ENCODE assay signal across 25 cellular contexts in genomic region chr10:124460144-124460543, GRCh38. TPM values are rescaled to one million over a fixed set of nuclear protein-coding genes. Genes with fewer than 3 reads are reported as not detected.
DNase-seq lines count a peak whose midpoint lies in the region; ATAC-seq and TF ChIP-seq lines count a peak whose summit lies in the region.
"Had no signal": no experiment of that assay in that cellular context is flagged by ENCODE, and none has a peak within 500 bp of the region (broad histone marks: within the 10 kb centered on the region; RNA-seq: fewer than 3 reads in every experiment).

No MANE protein-coding gene starts in this region.

- peaks cover 19% of the 10 kb centered on the region for H3K4me1 ChIP-seq in CD4-positive, CD25-positive, alpha-beta regulatory T cell (ENCODE audit: control insufficient read depth, insufficient read depth, low read length, poor library complexity, severe bottlenecking)
- H3K4me1 ChIP-seq in CD8-positive, alpha-beta memory T cell (ENCODE audit: insufficient read depth, low read length) = peaks cover 16% of the 10 kb centered on the region
- H3K4me1 ChIP-seq in mesendoderm (ENCODE audit: control insufficient read depth, low read depth, low read length) (peaks cover 25% of the 10 kb centered on the region), vagina (no peaks in the 10 kb centered on the region)

- H3K23ac ChIP-seq in mesendoderm (ENCODE audit: low read length) = no peak overlapping the region

- CTCF ChIA-PET in CD8-positive, alpha-beta memory T cell (lab: Charles Lee) = interaction anchor here (1.4 kb wide), 1 partner anchor 285 kb away, joined by 4 read pairs; the partner anchor contains the start of gene FAM53B

- no peak for TF ChIP-seq POLR2A in vagina (IDR thresholded peaks at IDR 0.05)

- DNase-seq in CD4-positive, CD25-positive, alpha-beta regulatory T cell = no peak
- DNase-seq in CD8-positive, alpha-beta memory T cell = no peak
- DNase-seq in T-helper 17 cell (no peak), mesendoderm (no peak), NCI-H1417 (lab: John Stamatoyannopoulos, UW) (no peak), vagina (ENCODE audit: extremely low spot score in 2 of 2) (no peak)
- DNase-seq in stimulated activated effector memory CD8-positive, alpha-beta T cell treated with anti-CD3 and anti-CD28 coated beads, Interleukin-12 subunit alpha, Interleukin-12 subunit beta, amount 100 ng/mL, for 72 hours (ENCODE audit: low spot score in 2 of 2) = no peak
- DNase-seq: Calu3; CD8-positive, alpha-beta T cell; DMS153; HCEC 1CT; NCI-H1092; NCI-H1436 treated with DMSO at 0.1 percent for 48 hours; NCI-H2029; NCI-H2171; NCI-H345; NCI-H524; OCI-M1; SHP77 treated with DMSO at 0.1 percent for 48 hours; SW 1271 had no signal

- H3K18ac ChIP-seq in mesendoderm (ENCODE audit: low read length) = no peak overlapping the region

- no peaks in the 10 kb centered on the region for H3K36me3 Mint-ChIP-seq in CD4-positive, CD25-positive, alpha-beta regulatory T cell
- peaks cover 0 to 3% (median 2%) of the 10 kb centered on the region in 3 donors for H3K36me3 Mint-ChIP-seq in CD8-positive, alpha-beta memory T cell
- H3K36me3 Mint-ChIP-seq in T-helper 17 cell (ENCODE audit: low read depth) = peaks cover 2% of the 10 kb centered on the region
- no peaks in the 10 kb centered on the region for H3K36me3 Mint-ChIP-seq in stimulated activated effector memory CD8-positive, alpha-beta T cell treated with anti-CD3 and anti-CD28 coated beads, Interleukin-12 subunit alpha, Interleukin-12 subunit beta, amount 100 ng/mL, for 72 hours
- H3K36me3 Mint-ChIP-seq: CD8-positive, alpha-beta T cell had no signal

- no peak for TF ChIP-seq CTCF in vagina (IDR thresholded peaks at IDR 0.05)

- no peak overlapping the region for H2BK120ac ChIP-seq in mesendoderm (ENCODE audit: low read depth, low read length)

- H4K5ac ChIP-seq in mesendoderm (ENCODE audit: low read length) = no peak overlapping the region

- intact Hi-C loops in vagina (cut with DNase I) = no loop called here

- H2AK5ac ChIP-seq in mesendoderm (ENCODE audit: low read length) = no peak overlapping the region

- no peak overlapping the region for H3K27ac ChIP-seq in CD4-positive, CD25-positive, alpha-beta regulatory T cell (ENCODE audit: insufficient read depth, low read length, poor library complexity, severe bottlenecking)
- H3K27ac ChIP-seq in CD8-positive, alpha-beta memory T cell (ENCODE audit: low read depth, low read length) = no peak overlapping the region
- no peak overlapping the region for H3K27ac ChIP-seq in mesendoderm (ENCODE audit: low read depth, low read length)
- no peak overlapping the region for H3K27ac ChIP-seq in vagina
- H3K27ac ChIP-seq: BLaER1, RWPE1, SK-N-MC had no signal

- H3K4me3 Mint-ChIP-seq in CD4-positive, CD25-positive, alpha-beta regulatory T cell = peak overlapping the region in 3 of 4 donors; percentile 13 to 86 (median 81)
- peak overlapping the region in 4 of 7 donors; percentile 15 to 86 (median 80) for H3K4me3 Mint-ChIP-seq in CD8-positive, alpha-beta memory T cell
- peak overlapping the region; percentile 31 for H3K4me3 Mint-ChIP-seq in T-helper 17 cell
- no peak overlapping the region for H3K4me3 Mint-ChIP-seq in stimulated activated effector memory CD8-positive, alpha-beta T cell treated with anti-CD3 and anti-CD28 coated beads, Interleukin-12 subunit alpha, Interleukin-12 subunit beta, amount 100 ng/mL, for 72 hours

- no CpG with 5 or more reads among the region's 5 CpGs for WGBS in mesendoderm (ENCODE audit: extremely low coverage, insufficient coverage, low lambda C conversion rate)

- POLR2A ChIA-PET in CD8-positive, alpha-beta memory T cell (lab: Charles Lee) = interaction anchor here (0.8 kb wide), 1 partner anchor 41 kb away, joined by 3 read pairs; the partner anchor contains the start of gene OAT

- H3K56ac ChIP-seq in mesendoderm (ENCODE audit: low read length) = peak overlapping the region; percentile 50

- H3K36me3 ChIP-seq in CD4-positive, CD25-positive, alpha-beta regulatory T cell (ENCODE audit: control insufficient read depth, insufficient read depth, low read length) = no peaks in the 10 kb centered on the region
- H3K36me3 ChIP-seq in CD8-positive, alpha-beta memory T cell (ENCODE audit: insufficient read depth, low read length) = no peaks in the 10 kb centered on the region
- H3K36me3 ChIP-seq in mesendoderm (ENCODE audit: control insufficient read depth, insufficient read depth, low read length) = no peaks in the 10 kb centered on the region
- no peaks in the 10 kb centered on the region for H3K36me3 ChIP-seq in vagina
- H3K36me3 ChIP-seq: BLaER1 had no signal

- H3K4me1 Mint-ChIP-seq in CD4-positive, CD25-positive, alpha-beta regulatory T cell = peaks cover 12 to 26% (median 17%) of the 10 kb centered on the region in 4 donors
- peaks cover 12 to 23% (median 17%) of the 10 kb centered on the region in 3 donors for H3K4me1 Mint-ChIP-seq in CD8-positive, alpha-beta memory T cell
- peaks cover 10% of the 10 kb centered on the region for H3K4me1 Mint-ChIP-seq in T-helper 17 cell
- H3K4me1 Mint-ChIP-seq in stimulated activated effector memory CD8-positive, alpha-beta T cell treated with anti-CD3 and anti-CD28 coated beads, Interleukin-12 subunit alpha, Interleukin-12 subunit beta, amount 100 ng/mL, for 72 hours = peaks cover 17% of the 10 kb centered on the region

- H3K4me2 ChIP-seq in mesendoderm (ENCODE audit: low read length) = no peak overlapping the region
- H3K4me2 ChIP-seq: BLaER1 had no signal

- no peak overlapping the region for H3K4me3 ChIP-seq in CD4-positive, CD25-positive, alpha-beta regulatory T cell (ENCODE audit: low read depth, low read length)
- H3K4me3 ChIP-seq in CD8-positive, alpha-beta memory T cell (ENCODE audit: low read length) = no peak overlapping the region
- no peak overlapping the region for H3K4me3 ChIP-seq in mesendoderm (ENCODE audit: low read length)
- no peak overlapping the region for H3K4me3 ChIP-seq in vagina
- H3K4me3 ChIP-seq: BLaER1, GM23338, SK-N-MC had no signal

- no peaks in the 10 kb centered on the region for H3K79me1 ChIP-seq in mesendoderm (ENCODE audit: low read length)

- no peak overlapping the region for H2BK15ac ChIP-seq in mesendoderm (replicated peaks; ENCODE audit: low read depth)

- no peaks in the 10 kb centered on the region for H3K9me3 ChIP-seq in CD4-positive, CD25-positive, alpha-beta regulatory T cell (ENCODE audit: control insufficient read depth in 2 of 2, low read length in 2 of 2)
- H3K9me3 ChIP-seq in CD8-positive, alpha-beta memory T cell (ENCODE audit: low read length) = no peaks in the 10 kb centered on the region
- no peaks in the 10 kb centered on the region for H3K9me3 ChIP-seq in T-helper 17 cell (ENCODE audit: control insufficient read depth, low read length, poor library complexity, severe bottlenecking)
- no peaks in the 10 kb centered on the region for H3K9me3 ChIP-seq in vagina
- H3K9me3 ChIP-seq: BLaER1 had no signal

- no peak for ATAC-seq in CD4-positive, CD25-positive, alpha-beta regulatory T cell (ENCODE audit: low read depth in 2 of 2)
- ATAC-seq in T-helper 17 cell = no peak
- no peak for ATAC-seq in GM21381 (IDR thresholded peaks at IDR 0.05; ENCODE audit: unreplicated experiment)
- ATAC-seq in stimulated activated effector memory CD8-positive, alpha-beta T cell treated with anti-CD3 and anti-CD28 coated beads, Interleukin-12 subunit alpha, Interleukin-12 subunit beta, amount 100 ng/mL, for 72 hours = no peak
- ATAC-seq: CD8-positive, alpha-beta T cell; GM23338 had no signal

- H3K9me3 Mint-ChIP-seq in CD4-positive, CD25-positive, alpha-beta regulatory T cell = peaks cover 0 to 2% (median 0%) of the 10 kb centered on the region in 7 donors
- no peaks in the 10 kb centered on the region for H3K9me3 Mint-ChIP-seq in CD8-positive, alpha-beta memory T cell
- H3K9me3 Mint-ChIP-seq in stimulated activated effector memory CD8-positive, alpha-beta T cell treated with anti-CD3 and anti-CD28 coated beads, Interleukin-12 subunit alpha, Interleukin-12 subunit beta, amount 100 ng/mL, for 72 hours = no peaks in the 10 kb centered on the region
- H3K9me3 Mint-ChIP-seq: CD8-positive, alpha-beta T cell; GM23338 had no signal

- peaks cover 41% of the 10 kb centered on the region for H3K27me3 Mint-ChIP-seq in CD4-positive, CD25-positive, alpha-beta regulatory T cell
- peaks cover 17 to 27% of the 10 kb centered on the region in 2 donors for H3K27me3 Mint-ChIP-seq in CD8-positive, alpha-beta memory T cell
- peaks cover 32% of the 10 kb centered on the region for H3K27me3 Mint-ChIP-seq in T-helper 17 cell

- peak overlapping the region; percentile 8 for H2BK5ac ChIP-seq in mesendoderm (ENCODE audit: low read length)

- H4K8ac ChIP-seq in mesendoderm (ENCODE audit: low read depth, low read length) = no peak overlapping the region

- no peak overlapping the region for H3K9ac ChIP-seq in mesendoderm (ENCODE audit: low read length)
- H3K9ac ChIP-seq: BLaER1 had no signal

- H3K4ac ChIP-seq in mesendoderm (ENCODE audit: low read depth, low read length) = peak overlapping the region; percentile 4

- H3K27me3 ChIP-seq in CD4-positive, CD25-positive, alpha-beta regulatory T cell (ENCODE audit: control insufficient read depth, insufficient read depth, low read length) = peaks cover 4% of the 10 kb centered on the region
- H3K27me3 ChIP-seq in CD8-positive, alpha-beta memory T cell (ENCODE audit: insufficient read depth, low read length, poor library complexity, severe bottlenecking) = no peaks in the 10 kb centered on the region
- H3K27me3 ChIP-seq in mesendoderm (ENCODE audit: insufficient read depth, low read length, poor library complexity) (no peaks in the 10 kb centered on the region), vagina (no peaks in the 10 kb centered on the region)

- H3K27ac Mint-ChIP-seq in CD4-positive, CD25-positive, alpha-beta regulatory T cell = no peak overlapping the region
- peak overlapping the region in 1 of 8 donors; percentile 46 for H3K27ac Mint-ChIP-seq in CD8-positive, alpha-beta memory T cell
- no peak overlapping the region for H3K27ac Mint-ChIP-seq in T-helper 17 cell
- no peak overlapping the region for H3K27ac Mint-ChIP-seq in stimulated activated effector memory CD8-positive, alpha-beta T cell treated with anti-CD3 and anti-CD28 coated beads, Interleukin-12 subunit alpha, Interleukin-12 subunit beta, amount 100 ng/mL, for 72 hours
- H3K27ac Mint-ChIP-seq: CD8-positive, alpha-beta T cell; GM23338 had no signal

- H3K79me2 ChIP-seq in mesendoderm (ENCODE audit: control insufficient read depth, insufficient read depth, low read length) = no peaks in the 10 kb centered on the region

RNA-seq across cellular contexts. Expression of gene LHPP, which starts 1.5 kb away (rescaled TPM):
- total RNA-seq in CD4-positive, CD25-positive, alpha-beta regulatory T cell = 20.1 TPM
- 10 to 100 TPM; 21.9 to 29.2 (median 26.5) TPM for polyA plus RNA-seq in CD4-positive, CD25-positive, alpha-beta regulatory T cell
- total RNA-seq in CD8-positive, alpha-beta memory T cell = 1 to 10 TPM; 5.2 to 6.3 TPM
- polyA plus RNA-seq in CD8-positive, alpha-beta memory T cell = 19.1 TPM
- total RNA-seq in T-helper 17 cell (10 to 100 TPM; 19.9 to 21.1 TPM), vagina (20.1 TPM)
- 8.5 TPM for polyA plus RNA-seq in mesendoderm (2013, experiment 1 of 2)
- 8.8 TPM for polyA plus RNA-seq in mesendoderm (2013, experiment 2 of 2)

RNA-seq across cellular contexts. Expression of gene NKX1-2, which starts 10.3 kb away (rescaled TPM):
- total RNA-seq in CD4-positive, CD25-positive, alpha-beta regulatory T cell = not detected
- polyA plus RNA-seq in CD4-positive, CD25-positive, alpha-beta regulatory T cell = not detected
- not detected for total RNA-seq in CD8-positive, alpha-beta memory T cell
- not detected for polyA plus RNA-seq in CD8-positive, alpha-beta memory T cell
- total RNA-seq in T-helper 17 cell = not detected
- 53.0 TPM for polyA plus RNA-seq in mesendoderm (2013, experiment 1 of 2)
- 54.5 TPM for polyA plus RNA-seq in mesendoderm (2013, experiment 2 of 2)
- 0.98 TPM for total RNA-seq in vagina
- total RNA-seq: Calu3; CD8-positive, alpha-beta T cell had no signal

RNA-seq across cellular contexts. Expression of gene OAT, which starts 41.4 kb away (rescaled TPM):
- 37.6 TPM for total RNA-seq in CD4-positive, CD25-positive, alpha-beta regulatory T cell
- 10 to 100 TPM; 54.2 to 76.4 (median 61.7) TPM for polyA plus RNA-seq in CD4-positive, CD25-positive, alpha-beta regulatory T cell
- total RNA-seq in CD8-positive, alpha-beta memory T cell = 10 to 100 TPM; 44.1 to 46.8 TPM
- 69.5 TPM for polyA plus RNA-seq in CD8-positive, alpha-beta memory T cell
- total RNA-seq in T-helper 17 cell (10 to 100 TPM; 26.2 to 27.1 TPM), vagina (83.2 TPM)
- 98.1 TPM for polyA plus RNA-seq in mesendoderm (2013, experiment 1 of 2)
- 97.6 TPM for polyA plus RNA-seq in mesendoderm (2013, experiment 2 of 2)
